1 cellular context compared by ENCODE assay signal in genomic region chr3:106213954-106214353, GRCh38.
TF ChIP-seq lines count a peak whose summit lies in the region.

No MANE protein-coding gene starts in this region.

TF ChIP-seq in A549, 52 proteins besides CTCF, POLR2A, EP300 and RAD21 (continued from another document):
- TF ChIP-seq ZSCAN20 (CRISPR knock-in tag; IDR thresholded peaks at IDR 0.05) (no peak), SREBF2 (IDR thresholded peaks at IDR 0.05) (no peak), FOSL2 (IDR thresholded peaks at IDR 0.05) (no peak), FOSL2 (CRISPR knock-in tag; IDR thresholded peaks at IDR 0.05) (no peak), HES2 (IDR thresholded peaks at IDR 0.05) (no peak), HDAC2 (IDR thresholded peaks at IDR 0.05) (no peak), NFE2L2 (conservative IDR thresholded peaks at IDR 0.05; ENCODE audit: low read length) (no peak), JUNB (IDR thresholded peaks at IDR 0.05) (no peak), PHF8 (IDR thresholded peaks at IDR 0.05; ENCODE audit: borderline replicate concordance, low read depth) (no peak), CHD2 (IDR thresholded peaks at IDR 0.05; ENCODE audit: low read length, partially characterized antibody) (no peak), EHF (CRISPR knock-in tag; IDR thresholded peaks at IDR 0.05) (no peak), HOXA7 (CRISPR knock-in tag; IDR thresholded peaks at IDR 0.05) (no peak), RFX5 (IDR thresholded peaks at IDR 0.05) (no peak), MAFK (IDR thresholded peaks at IDR 0.05; ENCODE audit: partially characterized antibody) (no peak), GATA3 (IDR thresholded peaks at IDR 0.05; ENCODE audit: borderline replicate concordance) (no peak), FOSB (CRISPR knock-in tag; IDR thresholded peaks at IDR 0.05) (no peak)
